12 cellular contexts compared by ENCODE assay signal in the genomic region with DNA sequence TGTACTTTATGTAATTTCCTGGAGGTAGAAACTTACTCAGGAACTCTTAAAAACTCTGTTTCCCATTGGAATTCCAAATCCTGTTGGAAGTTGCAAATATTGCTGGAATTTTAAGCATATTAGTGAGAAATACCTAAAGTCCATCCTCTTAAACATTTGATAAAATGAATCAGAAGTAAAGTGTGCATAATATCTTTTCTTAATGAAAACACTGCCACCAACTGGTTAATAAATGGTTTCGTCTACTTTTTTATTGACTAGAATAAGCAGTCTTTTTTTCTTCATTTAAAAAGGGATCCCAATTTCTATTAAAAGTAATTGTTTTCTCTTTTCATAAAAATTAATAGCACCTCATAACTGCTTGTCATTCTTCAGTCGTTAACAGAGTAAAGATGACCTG. TPM values are rescaled to one million over a fixed set of nuclear protein-coding genes. Genes with fewer than 3 reads are reported as not detected.
DNase-seq lines count a peak whose midpoint lies in the region; ATAC-seq, FAIRE-seq and TF ChIP-seq lines count a peak whose summit lies in the region.
"Had no signal": no experiment of that assay in that cellular context is flagged by ENCODE, and none has a peak within 500 bp of the region (broad histone marks: within the 10 kb centered on the region; RNA-seq: fewer than 3 reads in every experiment).

No MANE protein-coding gene starts in this region.

- H3K4me3 Mint-ChIP-seq in HFFc6, result no peak overlapping the region
- H3K4me3 Mint-ChIP-seq: immature natural killer cell had no signal

- H3K4me1 Mint-ChIP-seq in HFFc6 (ENCODE audit: low read depth), result no peaks in the 10 kb centered on the region
- H3K4me1 Mint-ChIP-seq: immature natural killer cell had no signal

- H3K9ac ChIP-seq in BLaER1 treated with 17β-estradiol and CSF1 and Interleukin-3, amounts not matched to agents 10 nM and 100 nM, result no peak overlapping the region
- H3K9ac ChIP-seq in kidney (ENCODE audit: low read length in 2 of 2), result no peak overlapping the region

- H3K9me3 Mint-ChIP-seq in HFFc6, result peaks cover 37% of the 10 kb centered on the region

- H3K36me3 ChIP-seq in BLaER1 treated with 17β-estradiol and CSF1 and Interleukin-3, amounts not matched to agents 10 nM and 100 nM, result no peaks in the 10 kb centered on the region
- H3K36me3 ChIP-seq in kidney (ENCODE audit: control insufficient read depth in 1 of 2, insufficient read depth in 2 of 2, low read length in 2 of 2), result no peaks in the 10 kb centered on the region

- no peak overlapping the region for H3K4me3 ChIP-seq in BLaER1 treated with 17β-estradiol and CSF1 and Interleukin-3, amounts not matched to agents 10 nM and 100 nM
- H3K4me3 ChIP-seq in kidney (ENCODE audit: low read length in 2 of 2), result no peak overlapping the region

- no peak overlapping the region for H3K27ac Mint-ChIP-seq in HFFc6
- H3K27ac Mint-ChIP-seq: immature natural killer cell had no signal

- no peak overlapping the region for H3K27ac ChIP-seq in BLaER1 treated with 17β-estradiol and CSF1 and Interleukin-3, amounts not matched to agents 10 nM and 100 nM
- no peak overlapping the region for H3K27ac ChIP-seq in kidney (ENCODE audit: low read depth in 2 of 2, low read length in 2 of 2)

- peaks cover 5% of the 10 kb centered on the region for H3K27me3 Mint-ChIP-seq in HFFc6 (ENCODE audit: insufficient read depth)

- intact Hi-C loops in kidney (cut with DNase I), result no loop called here

- H3K36me3 Mint-ChIP-seq in HFFc6 (ENCODE audit: low read depth), result no peaks in the 10 kb centered on the region
- H3K36me3 Mint-ChIP-seq: immature natural killer cell had no signal

- H4K20me1 ChIP-seq in BLaER1 treated with 17β-estradiol and CSF1 and Interleukin-3, amounts not matched to agents 10 nM and 100 nM, result no peaks in the 10 kb centered on the region

- peak; percentile 39; the same call in 1 of the 2 replicates for TF ChIP-seq CTCF in HFFc6 (IDR thresholded peaks at IDR 0.05)
- no peak for TF ChIP-seq CTCF in kidney (IDR thresholded peaks at IDR 0.05; ENCODE audit: borderline replicate concordance, extremely low read depth, insufficient read depth)

- H3K4me2 ChIP-seq in BLaER1 treated with 17β-estradiol and CSF1 and Interleukin-3, amounts not matched to agents 10 nM and 100 nM, result peak overlapping the region in 8 of 11 experiments; percentile 10 to 78 (median 38); a peak in 10 of 22 replicates

- FAIRE-seq in kidney (lab: Jason Lieb, UNC), result peak; percentile 66
- FAIRE-seq in GM19239 (lab: Jason Lieb, UNC), result no peak
- FAIRE-seq: colon, HepG2 had no signal

- DNase-seq in HFFc6, result no peak
- peak; percentile 29 for DNase-seq in SW480 (ENCODE audit: low spot score)
- no peak for DNase-seq in kidney
- DNase-seq in GM19239 (ENCODE audit: insufficient read length, low spot score), result no peak
- no peak for DNase-seq in SK-N-DZ (ENCODE audit: low spot score)
- DNase-seq: immature natural killer cell, Right ventricle myocardium superior had no signal

- ATAC-seq in GM21526 (IDR thresholded peaks at IDR 0.05; ENCODE audit: low FRiP score, unreplicated experiment) (no peak), GM19324 (IDR thresholded peaks at IDR 0.05; ENCODE audit: low FRiP score, unreplicated experiment) (no peak)
- ATAC-seq: HepG2 had no signal

- H3K27me3 ChIP-seq in BLaER1 treated with 17β-estradiol and CSF1 and Interleukin-3, amounts not matched to agents 10 nM and 100 nM, result no peaks in the 10 kb centered on the region

- peaks cover 0 to 14% (median 9%) of the 10 kb centered on the region in 11 experiments; a peak in 8 of 22 replicates for H3K9me3 ChIP-seq in BLaER1 treated with 17β-estradiol and CSF1 and Interleukin-3, amounts not matched to agents 10 nM and 100 nM (replicated peaks in 1 of 11)
- no peaks in the 10 kb centered on the region for H3K9me3 ChIP-seq in kidney (ENCODE audit: control insufficient read depth in 1 of 2, low read length in 2 of 2)

- H3K4me1 ChIP-seq in BLaER1 treated with 17β-estradiol and CSF1 and Interleukin-3, amounts not matched to agents 10 nM and 100 nM, result peaks cover 7 to 15% (median 8%) of the 10 kb centered on the region in 10 experiments; a peak in 17 of 20 replicates
- peaks cover 14 to 22% of the 10 kb centered on the region in 2 donors for H3K4me1 ChIP-seq in kidney (ENCODE audit: control insufficient read depth in 1 of 2, insufficient read depth in 1 of 2, low read depth in 1 of 2, low read length in 2 of 2)

RNA-seq across cellular contexts. Expression of a gene that starts 28.3 kb away (rescaled TPM):
- total RNA-seq in HFFc6 (2021; fragmentation: NEBNext Ultra II Directional; extraction: Animal tissue kit (Norgen Biotek cat#: 25700)), result not detected
- not detected for total RNA-seq in kidney
- not detected for polyA plus RNA-seq in kidney (ENCODE audit: insufficient read depth, low read depth, low replicate concordance)
- not detected in 2 replicates for polyA plus RNA-seq in SK-N-DZ (2014; cell fraction: cytosol; rRNA removed)
- polyA plus RNA-seq in SK-N-DZ (2014; cell fraction: nucleus; rRNA removed), result not detected in 2 replicates
- total RNA-seq: HepG2, Right ventricle myocardium superior had no signal
- polyA plus RNA-seq: HepG2, immature natural killer cell had no signal
